17 cellular contexts compared by ENCODE assay signal in the genomic region with DNA sequence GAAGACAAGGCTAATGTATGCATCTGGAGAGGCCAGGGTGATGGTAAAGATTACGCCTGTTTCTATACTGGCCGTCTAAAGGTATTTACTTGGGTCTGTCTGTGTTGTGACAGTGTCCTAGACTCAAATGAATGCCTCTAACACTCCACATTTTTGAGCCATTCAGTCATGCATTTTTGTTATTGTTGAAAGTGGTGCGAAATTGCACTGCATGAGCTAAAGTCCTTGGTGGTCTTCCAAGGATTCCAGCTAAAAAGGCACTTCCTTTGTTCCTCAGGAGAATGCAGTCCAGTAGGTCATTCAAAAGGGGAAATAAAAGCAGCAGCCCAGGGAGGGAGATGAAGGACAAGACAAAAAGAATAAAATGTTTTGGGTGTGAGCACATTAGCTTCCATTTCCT. TPM values are rescaled to one million over a fixed set of nuclear protein-coding genes. Genes with fewer than 3 reads are reported as not detected.
DNase-seq lines count a peak whose midpoint lies in the region; ATAC-seq and TF ChIP-seq lines count a peak whose summit lies in the region.
"Had no signal": no experiment of that assay in that cellular context is flagged by ENCODE, and none has a peak within 500 bp of the region (broad histone marks: within the 10 kb centered on the region; RNA-seq: fewer than 3 reads in every experiment).

No MANE protein-coding gene starts in this region.

- intact Hi-C loops in uterus (cut with DNase I; ENCODE audit: low total_unique reads), result no loop called here

- H3K4ac ChIP-seq in neuronal stem cell (ENCODE audit: low read length), result no peak overlapping the region

- no peak overlapping the region for H4K91ac ChIP-seq in neuronal stem cell (ENCODE audit: low read depth, low read length, poor library complexity)

- peak; percentile 60 for DNase-seq in AG08396 (ENCODE audit: low spot score)
- DNase-seq in SJCRH30, result peak; percentile 26 to 45
- DNase-seq in glutamatergic neuron, result no peak
- peak; percentile 56 for DNase-seq in neuronal stem cell (ENCODE audit: low spot score)
- DNase-seq in NCI-H1417 treated with DMSO at 0.1 percent for 48 hours (lab: John Stamatoyannopoulos, UW), result no peak
- no peak for DNase-seq in CD8-positive, alpha-beta memory T cell
- DNase-seq in uterus, result no peak
- DNase-seq: activated CD4-positive, alpha-beta T cell treated with anti-CD3 and anti-CD28 coated beads, Interleukin-2, amount 10 ng/mL, durations not matched to agents 24 days and 14 days; DND-41; Kasumi-1; left lung; OCI-M1; substantia nigra; T-cell had no signal

- no peak for TF ChIP-seq CTCF in glutamatergic neuron (IDR thresholded peaks at IDR 0.05; ENCODE audit: partially characterized antibody, unreplicated experiment)
- TF ChIP-seq CTCF in uterus (IDR thresholded peaks at IDR 0.05), result no peak

- no peak overlapping the region for H3K27ac Mint-ChIP-seq in glutamatergic neuron (ENCODE audit: unreplicated experiment)
- no peak overlapping the region for H3K27ac Mint-ChIP-seq in CD8-positive, alpha-beta memory T cell
- H3K27ac Mint-ChIP-seq: activated CD4-positive, alpha-beta T cell treated with anti-CD3 and anti-CD28 coated beads, Interleukin-2, amount 10 ng/mL, durations not matched to agents 24 days and 14 days; activated T-helper 2 cell treated with anti-CD3 and anti-CD28 coated beads, Interferon-gamma antibody, Interleukin-2, Interleukin-4, amounts not matched to agents 10 μg/mL and 5 μg/mL and 100 μg/mL, durations not matched to agents 14 hours and 24 hours and 36 hours; T-cell had no signal

- no peak for TF ChIP-seq POLR2A in uterus (IDR thresholded peaks at IDR 0.05)

- peak overlapping the region; percentile 11 for H3K4me3 Mint-ChIP-seq in glutamatergic neuron (ENCODE audit: unreplicated experiment)
- no peak overlapping the region for H3K4me3 Mint-ChIP-seq in CD8-positive, alpha-beta memory T cell
- H3K4me3 Mint-ChIP-seq: activated CD4-positive, alpha-beta T cell treated with anti-CD3 and anti-CD28 coated beads, Interleukin-2, amount 10 ng/mL, durations not matched to agents 24 days and 14 days; T-cell had no signal

- no peak overlapping the region for H2AK5ac ChIP-seq in neuronal stem cell (ENCODE audit: low read depth, low read length)

- no peak overlapping the region for H2BK120ac ChIP-seq in neuronal stem cell (ENCODE audit: low read depth, low read length)

- H3K14ac ChIP-seq in neuronal stem cell (ENCODE audit: low read length), result no peak overlapping the region

- no peak overlapping the region for H4K8ac ChIP-seq in neuronal stem cell (ENCODE audit: low read depth, low read length)

- H2BK15ac ChIP-seq in neuronal stem cell (ENCODE audit: low read length), result no peak overlapping the region

- no CpG with 5 or more reads among the region's 3 CpGs for WGBS in neuronal stem cell (ENCODE audit: extremely low coverage in 2 of 2, insufficient read length in 2 of 2, insufficient replicate concordance in 1 of 2), 2 donors

- no peak overlapping the region for H3K23ac ChIP-seq in neuronal stem cell (ENCODE audit: low read depth, low read length, poor library complexity)

- H3K9me3 Mint-ChIP-seq in glutamatergic neuron (ENCODE audit: unreplicated experiment), result peaks cover 2% of the 10 kb centered on the region
- H3K9me3 Mint-ChIP-seq in CD8-positive, alpha-beta memory T cell, result no peaks in the 10 kb centered on the region
- H3K9me3 Mint-ChIP-seq: activated CD4-positive, alpha-beta T cell treated with anti-CD3 and anti-CD28 coated beads, Interleukin-2, amount 10 ng/mL, durations not matched to agents 24 days and 14 days; activated T-helper 2 cell treated with anti-CD3 and anti-CD28 coated beads, Interferon-gamma antibody, Interleukin-2, Interleukin-4, amounts not matched to agents 10 μg/mL and 5 μg/mL and 100 μg/mL, durations not matched to agents 14 hours and 24 hours and 36 hours; T-cell had no signal

- H2BK5ac ChIP-seq in neuronal stem cell (ENCODE audit: low read length), result no peak overlapping the region

- no peaks in the 10 kb centered on the region for H3K79me1 ChIP-seq in neuronal stem cell (ENCODE audit: low read depth, low read length)

- no peaks in the 10 kb centered on the region for H3K36me3 Mint-ChIP-seq in glutamatergic neuron (ENCODE audit: unreplicated experiment)
- H3K36me3 Mint-ChIP-seq in CD8-positive, alpha-beta memory T cell, result no peaks in the 10 kb centered on the region
- H3K36me3 Mint-ChIP-seq: T-cell had no signal

- H3K4me1 ChIP-seq in SJCRH30, result peaks cover 9% of the 10 kb centered on the region
- peaks cover 9 to 11% of the 10 kb centered on the region in 2 donors for H3K4me1 ChIP-seq in neuronal stem cell (ENCODE audit: control insufficient read depth in 2 of 2, insufficient read depth in 1 of 2, low read depth in 1 of 2, low read length in 2 of 2)
- H3K4me1 ChIP-seq in CD8-positive, alpha-beta memory T cell (ENCODE audit: insufficient read depth, low read length), result no peaks in the 10 kb centered on the region
- H3K4me1 ChIP-seq in uterus, result no peaks in the 10 kb centered on the region

- H3K36me3 ChIP-seq in SJCRH30 (no peaks in the 10 kb centered on the region), neuronal stem cell (replicated peaks in 1 of 2; ENCODE audit: control insufficient read depth in 2 of 2, insufficient read depth in 2 of 2, low read length in 2 of 2) (peaks cover 0 to 14% of the 10 kb centered on the region in 2 donors), uterus (no peaks in the 10 kb centered on the region)
- H3K36me3 ChIP-seq in CD8-positive, alpha-beta memory T cell (ENCODE audit: insufficient read depth, low read length), result no peaks in the 10 kb centered on the region
- H3K36me3 ChIP-seq: left lung had no signal

- peaks cover 2% of the 10 kb centered on the region for H3K27me3 Mint-ChIP-seq in glutamatergic neuron (ENCODE audit: unreplicated experiment)
- H3K27me3 Mint-ChIP-seq in CD8-positive, alpha-beta memory T cell, result peaks cover 8 to 21% of the 10 kb centered on the region in 2 donors

- H2BK12ac ChIP-seq in neuronal stem cell (ENCODE audit: low read length), result no peak overlapping the region

- no peak overlapping the region for H2AFZ ChIP-seq in neuronal stem cell (ENCODE audit: low read length)

- peaks cover 9% of the 10 kb centered on the region for H3K4me1 Mint-ChIP-seq in glutamatergic neuron (ENCODE audit: low read depth, unreplicated experiment)
- H3K4me1 Mint-ChIP-seq in CD8-positive, alpha-beta memory T cell, result peaks cover 0 to 12% (median 0%) of the 10 kb centered on the region in 3 donors

- no peak overlapping the region for H3K4me2 ChIP-seq in neuronal stem cell (ENCODE audit: insufficient read depth, low read length, poor library complexity, severe bottlenecking)

- no peak overlapping the region for H3K18ac ChIP-seq in neuronal stem cell (ENCODE audit: low read length)

- H3K9me3 ChIP-seq in SJCRH30 (replicated peaks) (no peaks in the 10 kb centered on the region), neuronal stem cell (replicated peaks in 1 of 2; ENCODE audit: control insufficient read depth in 2 of 2, insufficient read depth in 1 of 2, low read depth in 1 of 2, low read length in 2 of 2) (no peaks in the 10 kb centered on the region), uterus (no peaks in the 10 kb centered on the region)
- no peaks in the 10 kb centered on the region for H3K9me3 ChIP-seq in CD8-positive, alpha-beta memory T cell (ENCODE audit: low read length)
- H3K9me3 ChIP-seq: left lung had no signal

- CTCF ChIA-PET in CD8-positive, alpha-beta memory T cell (lab: Charles Lee), result no interaction called here

- no peak overlapping the region for H3K9ac ChIP-seq in neuronal stem cell (ENCODE audit: low read depth, low read length, poor library complexity)

- POLR2A ChIA-PET in CD8-positive, alpha-beta memory T cell (lab: Charles Lee), result no interaction called here

- H3K27me3 ChIP-seq in SJCRH30, result no peaks in the 10 kb centered on the region
- H3K27me3 ChIP-seq in neuronal stem cell (ENCODE audit: control insufficient read depth in 3 of 3, insufficient read depth in 3 of 3, low read depth in 1 of 3, low read length in 3 of 3), result no peaks in the 10 kb centered on the region
- H3K27me3 ChIP-seq in CD8-positive, alpha-beta memory T cell (ENCODE audit: insufficient read depth, low read length, poor library complexity, severe bottlenecking), result no peaks in the 10 kb centered on the region
- H3K27me3 ChIP-seq in uterus, result no peaks in the 10 kb centered on the region

- H3K27ac ChIP-seq in SJCRH30, result peak overlapping the region; percentile 67
- no peak overlapping the region for H3K27ac ChIP-seq in neuronal stem cell (replicated peaks; ENCODE audit: low read length)
- no peak overlapping the region for H3K27ac ChIP-seq in CD8-positive, alpha-beta memory T cell (ENCODE audit: low read depth, low read length)
- peak overlapping the region in 1 of 2 donors; percentile 81 for H3K27ac ChIP-seq in uterus
- H3K27ac ChIP-seq: left lung had no signal

- no peak for ATAC-seq in GM18909 (IDR thresholded peaks at IDR 0.05; ENCODE audit: poor library complexity, unreplicated experiment)
- ATAC-seq: left lung, T-cell had no signal

- H3K4me3 ChIP-seq in SJCRH30 (no peak overlapping the region), neuronal stem cell (ENCODE audit: low read length in 2 of 2) (peak overlapping the region in 1 of 2 donors; percentile 72), uterus (no peak overlapping the region)
- no peak overlapping the region for H3K4me3 ChIP-seq in CD8-positive, alpha-beta memory T cell (ENCODE audit: low read length)

RNA-seq across cellular contexts. Expression of a gene that starts 3.0 kb away (rescaled TPM):
- total RNA-seq in SJCRH30 (2014; rRNA removed; shearing (Covaris generic)), result 7.6 and 7.9 TPM in 2 replicates
- 32.8 TPM for total RNA-seq in glutamatergic neuron (ENCODE audit: unreplicated experiment)
- polyA plus RNA-seq in neuronal stem cell (2013, experiment 1 of 2), result 6.8 TPM
- polyA plus RNA-seq in neuronal stem cell (2013, experiment 2 of 2), result 7.3 TPM
- total RNA-seq in CD8-positive, alpha-beta memory T cell, result not detected
- polyA plus RNA-seq in CD8-positive, alpha-beta memory T cell, result not detected
- 10 to 100 TPM in 1 of 4 donors, 1 to 10 TPM in 3; 5.9 to 20.2 (median 8.8) TPM for total RNA-seq in uterus
- total RNA-seq: activated T-helper 2 cell treated with anti-CD3 and anti-CD28 coated beads, Interferon-gamma antibody, Interleukin-2, Interleukin-4, amounts not matched to agents 10 μg/mL and 5 μg/mL and 100 μg/mL, durations not matched to agents 14 hours and 24 hours and 36 hours; pulmonary artery endothelial cell had no signal

Comparison
In these comparisons a context has a peak if more than half of its experiments do, and no peak if none do; other contexts are left out.
1. DNase-seq: peak in AG08396 (single experiment), SJCRH30 (2 of 2) and neuronal stem cell (single experiment); none in glutamatergic neuron (single experiment), NCI-H1417 treated with DMSO at 0.1 percent for 48 hours (single experiment), CD8-positive, alpha-beta memory T cell (0 of 5) and uterus (0 of 2).